ENCODE assay signal across 25 cellular contexts in genomic region chr11:126744699-126745098, GRCh38.
A peak's percentile ranks its signal among the peaks of the same experiment; 100 is the strongest.
DNase-seq lines count a peak whose midpoint lies in the region; ATAC-seq, FAIRE-seq and TF ChIP-seq lines count a peak whose summit lies in the region.
"Had no signal": no experiment of that assay in that cellular context is flagged by ENCODE, and none has a peak within 500 bp of the region (broad histone marks: within the 10 kb centered on the region; RNA-seq: fewer than 3 reads in every experiment).

No MANE protein-coding gene starts in this region.

- peak; percentile 13 for FAIRE-seq in bronchial epithelial cell (lab: Jason Lieb, UNC)
- FAIRE-seq: A204.1, GM12878, GM18507 had no signal

- H3K27me3 ChIP-seq in bronchial epithelial cell (ENCODE audit: control insufficient read depth, insufficient read depth, low read length), result no peaks in the 10 kb centered on the region
- H3K27me3 ChIP-seq: BLaER1 had no signal

- intact Hi-C loops in natural killer cell (cut with micrococcal nuclease), result no loop called here

- ATAC-seq in natural killer cell, result peak in 2 of 3 donors; percentile 46 to 60
- ATAC-seq in HG03460 (IDR thresholded peaks at IDR 0.05; ENCODE audit: unreplicated experiment), result no peak
- ATAC-seq: GM12878 had no signal

- H3K4me1 Mint-ChIP-seq in natural killer cell (peaks cover 59% of the 10 kb centered on the region in 2 donors), nephron progenitor cell (peaks cover 48% of the 10 kb centered on the region), mesothelial cell of epicardium (peaks cover 8% of the 10 kb centered on the region)
- H3K4me1 Mint-ChIP-seq: CD4-positive, CD25-positive, alpha-beta regulatory T cell had no signal

- no peaks in the 10 kb centered on the region for H3K9me3 Mint-ChIP-seq in natural killer cell
- H3K9me3 Mint-ChIP-seq in nephron progenitor cell, result no peaks in the 10 kb centered on the region
- H3K9me3 Mint-ChIP-seq in mesothelial cell of epicardium, result no peaks in the 10 kb centered on the region
- H3K9me3 Mint-ChIP-seq: CD4-positive, alpha-beta memory T cell; CD4-positive, CD25-positive, alpha-beta regulatory T cell; CD8-positive, alpha-beta memory T cell had no signal

- TF ChIP-seq CTCF in bronchial epithelial cell (IDR thresholded peaks at IDR 0.05; ENCODE audit: insufficient read depth, low read length, severe bottlenecking) (no peak), natural killer cell (IDR thresholded peaks at IDR 0.05) (no peak), nephron progenitor cell (IDR thresholded peaks at IDR 0.05) (no peak), mesothelial cell of epicardium (IDR thresholded peaks at IDR 0.05; ENCODE audit: unreplicated experiment) (no peak)

- no peak overlapping the region for H3K27ac Mint-ChIP-seq in natural killer cell
- H3K27ac Mint-ChIP-seq in nephron progenitor cell, result no peak overlapping the region
- H3K27ac Mint-ChIP-seq in mesothelial cell of epicardium, result no peak overlapping the region

- no peak overlapping the region for H3K4me3 Mint-ChIP-seq in natural killer cell
- no peak overlapping the region for H3K4me3 Mint-ChIP-seq in nephron progenitor cell
- no peak overlapping the region for H3K4me3 Mint-ChIP-seq in mesothelial cell of epicardium
- H3K4me3 Mint-ChIP-seq: CD4-positive, CD25-positive, alpha-beta regulatory T cell; CD8-positive, alpha-beta memory T cell had no signal

- no peaks in the 10 kb centered on the region for H3K36me3 ChIP-seq in bronchial epithelial cell (ENCODE audit: control insufficient read depth, insufficient read depth, low read length)
- H3K36me3 ChIP-seq: BE2C, BLaER1 had no signal

- H3K36me3 Mint-ChIP-seq in natural killer cell, result no peaks in the 10 kb centered on the region
- H3K36me3 Mint-ChIP-seq in nephron progenitor cell (ENCODE audit: low read depth), result no peaks in the 10 kb centered on the region
- H3K36me3 Mint-ChIP-seq in mesothelial cell of epicardium, result no peaks in the 10 kb centered on the region
- H3K36me3 Mint-ChIP-seq: CD14-positive monocyte; CD4-positive, alpha-beta memory T cell; CD4-positive, CD25-positive, alpha-beta regulatory T cell; CD8-positive, alpha-beta memory T cell had no signal

- peaks cover 0 to 3% of the 10 kb centered on the region in 2 donors for H3K27me3 Mint-ChIP-seq in natural killer cell (ENCODE audit: low read depth in 2 of 2)
- peaks cover 5% of the 10 kb centered on the region for H3K27me3 Mint-ChIP-seq in nephron progenitor cell (ENCODE audit: low read depth, poor library complexity)
- H3K27me3 Mint-ChIP-seq in mesothelial cell of epicardium (ENCODE audit: low read depth), result peaks cover 51% of the 10 kb centered on the region

- H3K4me3 ChIP-seq in bronchial epithelial cell (ENCODE audit: low read depth, low read length), result no peak overlapping the region
- H3K4me3 ChIP-seq: BLaER1, GM12878 had no signal

- no peak for DNase-seq in bronchial epithelial cell (ENCODE audit: low read depth)
- no peak for DNase-seq in natural killer cell
- DNase-seq in nephron progenitor cell, result no peak
- no peak for DNase-seq in mesothelial cell of epicardium (ENCODE audit: low spot score in 2 of 2, unreplicated experiment in 2 of 2)
- DNase-seq: 8988T; ACHN; BE2C; C1 segment of cervical spinal cord; CD4-positive, alpha-beta memory T cell; CD4-positive, CD25-positive, alpha-beta regulatory T cell; CD8-positive, alpha-beta memory T cell; COR-L47; DMS 273 treated with DMSO at 0.1 percent for 48 hours; DMS153; DMS53; DMS79; DND-41; EL; GDM1 had no signal
